In genomic region chr15:65211157-65211982, GRCh38 we compare ENCODE assay signal across 10 cellular contexts. TPM values are rescaled to one million over a fixed set of nuclear protein-coding genes. Genes with fewer than 3 reads are reported as not detected.
DNase-seq lines count a peak whose midpoint lies in the region; ATAC-seq and TF ChIP-seq lines count a peak whose summit lies in the region.
"Had no signal": no experiment of that assay in that cellular context is flagged by ENCODE, and none has a peak within 500 bp of the region (broad histone marks: within the 10 kb centered on the region; RNA-seq: fewer than 3 reads in every experiment).

A gene with protein sequence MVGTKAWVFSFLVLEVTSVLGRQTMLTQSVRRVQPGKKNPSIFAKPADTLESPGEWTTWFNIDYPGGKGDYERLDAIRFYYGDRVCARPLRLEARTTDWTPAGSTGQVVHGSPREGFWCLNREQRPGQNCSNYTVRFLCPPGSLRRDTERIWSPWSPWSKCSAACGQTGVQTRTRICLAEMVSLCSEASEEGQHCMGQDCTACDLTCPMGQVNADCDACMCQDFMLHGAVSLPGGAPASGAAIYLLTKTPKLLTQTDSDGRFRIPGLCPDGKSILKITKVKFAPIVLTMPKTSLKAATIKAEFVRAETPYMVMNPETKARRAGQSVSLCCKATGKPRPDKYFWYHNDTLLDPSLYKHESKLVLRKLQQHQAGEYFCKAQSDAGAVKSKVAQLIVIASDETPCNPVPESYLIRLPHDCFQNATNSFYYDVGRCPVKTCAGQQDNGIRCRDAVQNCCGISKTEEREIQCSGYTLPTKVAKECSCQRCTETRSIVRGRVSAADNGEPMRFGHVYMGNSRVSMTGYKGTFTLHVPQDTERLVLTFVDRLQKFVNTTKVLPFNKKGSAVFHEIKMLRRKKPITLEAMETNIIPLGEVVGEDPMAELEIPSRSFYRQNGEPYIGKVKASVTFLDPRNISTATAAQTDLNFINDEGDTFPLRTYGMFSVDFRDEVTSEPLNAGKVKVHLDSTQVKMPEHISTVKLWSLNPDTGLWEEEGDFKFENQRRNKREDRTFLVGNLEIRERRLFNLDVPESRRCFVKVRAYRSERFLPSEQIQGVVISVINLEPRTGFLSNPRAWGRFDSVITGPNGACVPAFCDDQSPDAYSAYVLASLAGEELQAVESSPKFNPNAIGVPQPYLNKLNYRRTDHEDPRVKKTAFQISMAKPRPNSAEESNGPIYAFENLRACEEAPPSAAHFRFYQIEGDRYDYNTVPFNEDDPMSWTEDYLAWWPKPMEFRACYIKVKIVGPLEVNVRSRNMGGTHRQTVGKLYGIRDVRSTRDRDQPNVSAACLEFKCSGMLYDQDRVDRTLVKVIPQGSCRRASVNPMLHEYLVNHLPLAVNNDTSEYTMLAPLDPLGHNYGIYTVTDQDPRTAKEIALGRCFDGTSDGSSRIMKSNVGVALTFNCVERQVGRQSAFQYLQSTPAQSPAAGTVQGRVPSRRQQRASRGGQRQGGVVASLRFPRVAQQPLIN (minus strand): TSS chr15:65211473. CDS start chr15:65209755, 1,718 bp downstream.

- CTCF ChIA-PET in T-cell (lab: Charles Lee) = interaction anchor here in 1 of 2 donors (0.5 kb wide), 1 partner anchor 75 kb away, joined by 4 read pairs; the partner anchor contains the start of gene PARP16

- WGBS in transverse colon (ENCODE audit: low coverage in 1 of 2), 2 donors = 54% methylated on average over 8 of the region's 8 CpGs; no CpG with 5 or more reads in 1 of the 2 donors

- H3K9me3 ChIP-seq in transverse colon = no peaks in the 10 kb centered on the region

- no peaks in the 10 kb centered on the region for H3K9me3 Mint-ChIP-seq in T-cell
- H3K9me3 Mint-ChIP-seq: activated CD4-positive, alpha-beta memory T cell treated with anti-CD3 and anti-CD28 coated beads, Interleukin-2, amount 10 ng/mL, durations not matched to agents 7 days and 5 days had no signal

- peak; percentile 2 for DNase-seq in NCI-H1694 treated with DMSO at 0.1 percent for 48 hours (lab: John Stamatoyannopoulos, UW)
- DNase-seq in NCI-H1694 (lab: John Stamatoyannopoulos, UW) = no peak
- peak; percentile 45 for DNase-seq in brain microvascular endothelial cell
- no peak for DNase-seq in left lobe of liver (ENCODE audit: low spot score)
- DNase-seq in transverse colon = no peak
- no peak for DNase-seq in activated gamma-delta T cell (lab: John Stamatoyannopoulos, UW)
- no peak for DNase-seq in T-cell

- TF ChIP-seq POLR2A in transverse colon (IDR thresholded peaks at IDR 0.05) = no peak

- H3K27ac ChIP-seq in brain microvascular endothelial cell (no peak within 1 kb of the TSS), transverse colon (peak within 1 kb of the TSS; percentile 1 to 63 (median 33))
- H3K27ac ChIP-seq: 22Rv1 had no signal

- intact Hi-C loops in transverse colon (cut with DNase I; ENCODE audit: low total_unique reads) = no loop called here

- no peaks in the 10 kb centered on the region for H3K36me3 Mint-ChIP-seq in T-cell

- in situ Hi-C loops in brain microvascular endothelial cell (cut with HindIII; ENCODE audit: low pct_ligation_motif_present, low sequenced_read_pairs) (no loop called here), transverse colon (cut with MboI; ENCODE audit: low pct_ligation_motif_present in 1 of 4, low pct_unique_long_range_greater_than_20kb in 1 of 4, low sequenced_read_pairs in 3 of 4) (no loop called here)

- H3K27me3 Mint-ChIP-seq in T-cell = no peaks in the 10 kb centered on the region
- H3K27me3 Mint-ChIP-seq: activated CD4-positive, alpha-beta memory T cell treated with anti-CD3 and anti-CD28 coated beads, Interleukin-2, amount 10 ng/mL, durations not matched to agents 7 days and 5 days had no signal

- H3K27ac Mint-ChIP-seq in T-cell = no peak within 1 kb of the TSS
- H3K27ac Mint-ChIP-seq: activated CD4-positive, alpha-beta memory T cell treated with anti-CD3 and anti-CD28 coated beads, Interleukin-2, amount 10 ng/mL, durations not matched to agents 7 days and 5 days had no signal

- peaks cover 0 to 16% (median 8%) of the 10 kb centered on the region in 4 donors for H3K4me1 ChIP-seq in transverse colon

- no peak for TF ChIP-seq EP300 in transverse colon (IDR thresholded peaks at IDR 0.05; ENCODE audit: low read depth)

- no peaks in the 10 kb centered on the region for H3K36me3 ChIP-seq in brain microvascular endothelial cell (replicated peaks)
- H3K36me3 ChIP-seq in transverse colon = no peaks in the 10 kb centered on the region

- no peaks in the 10 kb centered on the region for H3K4me1 Mint-ChIP-seq in T-cell
- H3K4me1 Mint-ChIP-seq: activated CD4-positive, alpha-beta memory T cell treated with anti-CD3 and anti-CD28 coated beads, Interleukin-2, amount 10 ng/mL, durations not matched to agents 7 days and 5 days had no signal

- H3K4me3 Mint-ChIP-seq in T-cell = no peak within 1 kb of the TSS
- H3K4me3 Mint-ChIP-seq: activated CD4-positive, alpha-beta memory T cell treated with anti-CD3 and anti-CD28 coated beads, Interleukin-2, amount 10 ng/mL, durations not matched to agents 7 days and 5 days had no signal

- H3K4me3 ChIP-seq in brain microvascular endothelial cell (ENCODE audit: low read depth, low read length) (no peak within 1 kb of the TSS), transverse colon (no peak within 1 kb of the TSS)

- H3K27me3 ChIP-seq in brain microvascular endothelial cell (replicated peaks) = no peaks in the 10 kb centered on the region
- H3K27me3 ChIP-seq in transverse colon = no peaks in the 10 kb centered on the region

- TF ChIP-seq CTCF in brain microvascular endothelial cell (IDR thresholded peaks at IDR 0.05; ENCODE audit: low read depth, low read length, missing control alignments) = no peak
- no peak for TF ChIP-seq CTCF in transverse colon (IDR thresholded peaks at IDR 0.05)

- ATAC-seq in left lobe of liver (peak; percentile 16), HG02870 (IDR thresholded peaks at IDR 0.05; ENCODE audit: unreplicated experiment) (no peak), T-cell (replicated peaks in 1 of 4) (no peak)

- POLR2A ChIA-PET in T-cell (lab: Charles Lee) = no interaction called here

RNA-seq across cellular contexts. Expression of the gene that starts here (rescaled TPM):
- total RNA-seq in left lobe of liver = 1.3 TPM
- 10 to 100 TPM in 3 of 4 donors, 1 to 10 TPM in 1; 8.1 to 89.6 (median 18.5) TPM for total RNA-seq in transverse colon
- under 1 TPM; 0.16 to 0.67 (median 0.36) TPM for total RNA-seq in T-cell
- total RNA-seq: activated CD4-positive, alpha-beta memory T cell treated with anti-CD3 and anti-CD28 coated beads, Interleukin-2, amount 10 ng/mL, durations not matched to agents 7 days and 5 days had no signal

Comparison
In these comparisons a context has a peak if more than half of its experiments do, and no peak if none do; other contexts are left out.
1. DNase-seq: peak in NCI-H1694 treated with DMSO at 0.1 percent for 48 hours (single experiment) and brain microvascular endothelial cell (single experiment); none in NCI-H1694 (single experiment), left lobe of liver (single experiment), transverse colon (single experiment), activated gamma-delta T cell (single experiment) and T-cell (0 of 34).